ENCODE assay signal across 23 cellular contexts in the genomic region with DNA sequence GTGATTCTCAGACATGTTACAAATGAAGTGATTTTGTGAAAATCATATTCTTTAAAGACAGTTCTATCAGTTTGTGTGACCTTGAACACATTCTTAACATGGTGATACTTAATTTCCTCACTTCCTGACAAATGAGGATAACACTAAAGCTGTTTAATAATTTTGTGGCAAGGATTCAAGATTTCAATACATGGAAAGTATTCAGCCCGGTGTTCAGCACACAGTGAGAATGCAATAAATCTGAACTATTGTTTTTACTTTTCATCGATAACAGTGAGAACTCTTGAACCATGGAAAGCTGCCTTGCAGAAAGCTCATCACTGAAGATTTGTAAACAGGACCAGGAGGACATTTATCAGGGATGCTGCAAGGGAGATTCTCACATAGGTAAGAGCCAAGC. TPM values are rescaled to one million over a fixed set of nuclear protein-coding genes. Genes with fewer than 3 reads are reported as not detected.
DNase-seq lines count a peak whose midpoint lies in the region; ATAC-seq, FAIRE-seq and TF ChIP-seq lines count a peak whose summit lies in the region.
"Had no signal": no experiment of that assay in that cellular context is flagged by ENCODE, and none has a peak within 500 bp of the region (broad histone marks: within the 10 kb centered on the region; RNA-seq: fewer than 3 reads in every experiment).

No MANE protein-coding gene starts in this region.

- peaks cover 3% of the 10 kb centered on the region for H3K9me3 Mint-ChIP-seq in neural crest cell
- H3K9me3 Mint-ChIP-seq: H9 had no signal

- H4K20me1 ChIP-seq in endothelial cell of umbilical vein (replicated peaks; ENCODE audit: control insufficient read depth, extremely low read depth, insufficient read depth, low read length) = no peaks in the 10 kb centered on the region

- POLR2A ChIA-PET in endothelial cell of umbilical vein (lab: Charles Lee) = interaction anchor here (0.6 kb wide), 1 partner anchor 69 kb away, joined by 3 read pairs; no protein-coding TSS in a partner anchor

- H3K36me3 ChIP-seq in left ventricle myocardium inferior = no peaks in the 10 kb centered on the region
- no peaks in the 10 kb centered on the region for H3K36me3 ChIP-seq in endothelial cell of umbilical vein (ENCODE audit: control insufficient read depth in 2 of 2, extremely low read depth in 1 of 2, insufficient read depth in 2 of 2, low read length in 2 of 2)

- peaks cover 16% of the 10 kb centered on the region for H3K36me3 Mint-ChIP-seq in neural crest cell (ENCODE audit: low read depth)
- H3K36me3 Mint-ChIP-seq: CD14-positive monocyte, IgD-negative memory B cell had no signal

- dilution Hi-C loops in endothelial cell of umbilical vein (cut with MboI; ENCODE audit: extremely low pct_ligation_motif_present, low sequenced_read_pairs) = no loop called here

- no peak overlapping the region for H3K4me2 ChIP-seq in endothelial cell of umbilical vein (ENCODE audit: insufficient read depth, low read length)

- no peak for DNase-seq in left ventricle myocardium inferior
- no peak for DNase-seq in left ventricle myocardium superior
- peak; percentile 59 for DNase-seq in endothelial cell of umbilical vein (ENCODE audit: low read depth, low spot score)
- DNase-seq in neural crest cell (ENCODE audit: low read depth, low spot score) = no peak
- DNase-seq in cerebellar nuclear complex (lab: John Stamatoyannopoulos, UW) = no peak
- no peak for DNase-seq in stimulated activated CD4-positive, alpha-beta T cell treated with anti-CD3 and anti-CD28 coated beads, Interleukin-15, amount 100 ng/mL, for 24 hours
- DNase-seq in GM19239 (ENCODE audit: insufficient read length, low spot score) = no peak
- DNase-seq: DMS53, GDM1, GM23248, H9, HFFc6, NCI-H1417, NCI-H1694 treated with DMSO at 0.1 percent for 48 hours, NCI-H2081 treated with DMSO at 0.1 percent for 48 hours, NCI-H446 treated with DMSO at 0.1 percent for 48 hours, NCI-H526 treated with DMSO at 0.1 percent for 48 hours, OCI-M1 had no signal

- FAIRE-seq in endothelial cell of umbilical vein (lab: Jason Lieb, UNC) = no peak
- no peak for FAIRE-seq in GM19239 (lab: Jason Lieb, UNC)
- FAIRE-seq: A204.1, D721Med, RCC 7860 had no signal

- H3K27me3 Mint-ChIP-seq in neural crest cell (ENCODE audit: low read depth) = no peaks in the 10 kb centered on the region
- H3K27me3 Mint-ChIP-seq: IgD-negative memory B cell had no signal

- peak overlapping the region; percentile 81 for H3K27ac Mint-ChIP-seq in neural crest cell (ENCODE audit: unreplicated experiment)
- H3K27ac Mint-ChIP-seq: H9, HFFc6, IgD-negative memory B cell had no signal

- peak overlapping the region; percentile 84 for H3K27ac ChIP-seq in left ventricle myocardium inferior (replicated peaks)
- H3K27ac ChIP-seq in endothelial cell of umbilical vein (ENCODE audit: insufficient read depth, low read depth, low read length) = peak overlapping the region; percentile 6
- H3K27ac ChIP-seq: GM23248 had no signal

- H3K27me3 ChIP-seq in left ventricle myocardium inferior (ENCODE audit: low read depth) = no peaks in the 10 kb centered on the region
- no peaks in the 10 kb centered on the region for H3K27me3 ChIP-seq in endothelial cell of umbilical vein (ENCODE audit: control insufficient read depth in 2 of 2, insufficient read depth in 2 of 2, low read length in 2 of 2)

- no peaks in the 10 kb centered on the region for H3K9me3 ChIP-seq in left ventricle myocardium inferior (replicated peaks)
- H3K9me3 ChIP-seq in endothelial cell of umbilical vein (replicated peaks; ENCODE audit: control insufficient read depth, insufficient read depth, low read length) = no peaks in the 10 kb centered on the region

- H3K4me1 Mint-ChIP-seq in neural crest cell = peaks cover 45% of the 10 kb centered on the region
- H3K4me1 Mint-ChIP-seq: H9, IgD-negative memory B cell had no signal

- H3K4me1 ChIP-seq in left ventricle myocardium inferior = peaks cover 17% of the 10 kb centered on the region
- H3K4me1 ChIP-seq in endothelial cell of umbilical vein (ENCODE audit: control insufficient read depth, extremely low read depth, insufficient read depth, low read length) = peaks cover 17% of the 10 kb centered on the region

- H3K9me1 ChIP-seq in endothelial cell of umbilical vein (replicated peaks; ENCODE audit: control insufficient read depth, extremely low read depth, insufficient read depth, low read length) = no peaks in the 10 kb centered on the region

- H3K4me3 Mint-ChIP-seq in neural crest cell = no peak overlapping the region
- H3K4me3 Mint-ChIP-seq: CD14-positive monocyte, H9, HFFc6, IgD-negative memory B cell had no signal

- BruUV-seq in endothelial cell of umbilical vein (replicated peaks; lab: Mats Ljungman, UMichigan) = no TSS peak

- H3K79me2 ChIP-seq in endothelial cell of umbilical vein (ENCODE audit: control insufficient read depth, insufficient read depth, low read length) = no peaks in the 10 kb centered on the region

- TF ChIP-seq CTCF in left ventricle myocardium inferior (IDR thresholded peaks at IDR 0.05; ENCODE audit: borderline replicate concordance) (no peak), endothelial cell of umbilical vein (IDR thresholded peaks at IDR 0.05; ENCODE audit: extremely low read depth in 1 of 2, insufficient read depth in 1 of 2, low read depth in 1 of 2, low read length in 2 of 2) (no peak), neural crest cell (conservative IDR thresholded peaks at IDR 0.05) (no peak)

- CTCF ChIA-PET in endothelial cell of umbilical vein (lab: Charles Lee) = interaction anchor here (1.5 to 2.0 kb wide), 3 partner anchors 144 to 767 kb away, joined by 4 to 9 read pairs (median 6); no protein-coding TSS in a partner anchor

- intact Hi-C loops in left ventricle myocardium inferior (cut with micrococcal nuclease) = no loop called here
- intact Hi-C loops in left ventricle myocardium superior (cut with micrococcal nuclease) = no loop called here
- intact Hi-C loops in endothelial cell of umbilical vein (cut with micrococcal nuclease) = no loop called here

- no peak overlapping the region for H3K9ac ChIP-seq in endothelial cell of umbilical vein (replicated peaks; ENCODE audit: extremely low read depth, insufficient read depth, low read length)
- H3K9ac ChIP-seq: GM23248 had no signal

- TF ChIP-seq POLR2A in endothelial cell of umbilical vein (IDR thresholded peaks at IDR 0.05; ENCODE audit: low read depth, low read length) = no peak

- no peak overlapping the region for H3K4me3 ChIP-seq in left ventricle myocardium inferior
- no peak overlapping the region for H3K4me3 ChIP-seq in endothelial cell of umbilical vein (replicated peaks in 1 of 3; ENCODE audit: insufficient read depth in 1 of 3, low read depth in 1 of 3, low read length in 3 of 3)
- H3K4me3 ChIP-seq: GM23248 had no signal

- peak overlapping the region; percentile 55 for H2AFZ ChIP-seq in endothelial cell of umbilical vein (ENCODE audit: low read depth, low read length)
- H2AFZ ChIP-seq: GM23248 had no signal

- ATAC-seq in left ventricle myocardium superior = no peak

TF ChIP-seq in endothelial cell of umbilical vein, 7 proteins besides CTCF, POLR2A, EP300 and RAD21:
- TF ChIP-seq, protein P1, sequence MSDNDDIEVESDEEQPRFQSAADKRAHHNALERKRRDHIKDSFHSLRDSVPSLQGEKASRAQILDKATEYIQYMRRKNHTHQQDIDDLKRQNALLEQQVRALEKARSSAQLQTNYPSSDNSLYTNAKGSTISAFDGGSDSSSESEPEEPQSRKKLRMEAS (IDR thresholded peaks at IDR 0.05; ENCODE audit: insufficient read depth, insufficient read length) = no peak
- TF ChIP-seq JUN (IDR thresholded peaks at IDR 0.05; ENCODE audit: borderline replicate concordance, insufficient read depth, insufficient read length, low read depth) (no peak), POLR2AphosphoS5 (IDR thresholded peaks at IDR 0.05; ENCODE audit: insufficient read depth, low read depth, low read length) (no peak), EZH2 (IDR thresholded peaks at IDR 0.05; ENCODE audit: borderline replicate concordance, low read depth, low read length, severe bottlenecking) (no peak), GATA2 (IDR thresholded peaks at IDR 0.05; ENCODE audit: insufficient read depth, insufficient read length, low read depth, low read length) (no peak), FOS (IDR thresholded peaks at IDR 0.05; ENCODE audit: borderline replicate concordance, insufficient read depth, low read length) (no peak), MYC (IDR thresholded peaks at IDR 0.05; ENCODE audit: low read depth, low read length) (no peak)
TF ChIP-seq in endothelial cell of umbilical vein: peak in this region for 0.

RNA-seq across cellular contexts. Expression of a gene that starts 57.1 kb away (rescaled TPM):
- total RNA-seq in left ventricle myocardium inferior (12.0 TPM), left ventricle myocardium superior (2.8 TPM), endothelial cell of umbilical vein (not detected in 2 replicates), neural crest cell (not detected in 2 replicates)
- 0.66 and 2.3 TPM in 2 replicates for polyA plus RNA-seq in endothelial cell of umbilical vein
- 1.0 and 1.1 TPM in 2 replicates for polyA plus RNA-seq in endothelial cell of umbilical vein (2011; cell fraction: cytosol; rRNA removed)
- polyA plus RNA-seq in endothelial cell of umbilical vein (2011; cell fraction: nucleus; rRNA removed) = 0.93 and 1.1 TPM in 2 replicates
- 0.78 and 2.2 TPM in 2 replicates for polyA plus RNA-seq in endothelial cell of umbilical vein (2012)
- 0.42 TPM in 1 of 2 replicates, not detected in the other for polyA minus RNA-seq in endothelial cell of umbilical vein
- not detected for polyA minus RNA-seq in endothelial cell of umbilical vein (2011; cell fraction: cytosol; rRNA and poly(A)+ RNA removed)
- polyA minus RNA-seq in endothelial cell of umbilical vein (2011; cell fraction: nucleus; rRNA and poly(A)+ RNA removed) = 1.9 TPM in 1 of 2 replicates, not detected in the other
- total RNA-seq: GM23248, H9, HFFc6 had no signal
- polyA plus RNA-seq: CD14-positive monocyte, IgD-negative memory B cell had no signal
